8 cellular contexts compared by ENCODE assay signal in genomic region chr11:72751293-72752087, GRCh38. TPM values are rescaled to one million over a fixed set of nuclear protein-coding genes. Genes with fewer than 3 reads are reported as not detected.
DNase-seq lines count a peak whose midpoint lies in the region; ATAC-seq, FAIRE-seq and TF ChIP-seq lines count a peak whose summit lies in the region.

No MANE protein-coding gene starts in this region.

- H3K27ac ChIP-seq in HL-60 (replicated peaks): peak overlapping the region; percentile 58

- H3K4me1 ChIP-seq in adipocyte (ENCODE audit: control insufficient read depth, insufficient read depth, low read length): peaks cover 14% of the 10 kb centered on the region

- peak overlapping the region; percentile 95 for H3K9ac ChIP-seq in adipocyte (ENCODE audit: low read length)

- peaks cover 29% of the 10 kb centered on the region for H3K4me1 Mint-ChIP-seq in type B pancreatic cell (ENCODE audit: unreplicated experiment)

- ATAC-seq in left colon: peak; percentile 2

- H3K27me3 Mint-ChIP-seq in type B pancreatic cell: no peaks in the 10 kb centered on the region

- intact Hi-C loops in left colon (cut with DNase I, micrococcal nuclease): no loop called here
- intact Hi-C loops in posterior vena cava (cut with DNase I): no loop called here

- H3K27me3 ChIP-seq in HL-60 (ENCODE audit: insufficient read depth, poor library complexity, severe bottlenecking) (no peaks in the 10 kb centered on the region), adipocyte (replicated peaks; ENCODE audit: control insufficient read depth, insufficient read depth, low read length) (no peaks in the 10 kb centered on the region)

- no peaks in the 10 kb centered on the region for H3K36me3 ChIP-seq in adipocyte (ENCODE audit: control insufficient read depth, insufficient read depth, low read length, severe bottlenecking)

- no peaks in the 10 kb centered on the region for H3K9me3 Mint-ChIP-seq in type B pancreatic cell

- FAIRE-seq in D721Med (lab: Jason Lieb, UNC): no peak

- H3K9me3 ChIP-seq in adipocyte (ENCODE audit: control insufficient read depth, low read length): no peaks in the 10 kb centered on the region

- H3K4me3 Mint-ChIP-seq in type B pancreatic cell: peak overlapping the region; percentile 88

- no peak for TF ChIP-seq CTCF in HL-60 (IDR thresholded peaks at IDR 0.05; ENCODE audit: insufficient read depth, low read length)
- no peak for TF ChIP-seq CTCF in type B pancreatic cell (conservative IDR thresholded peaks at IDR 0.05)
- no peak for TF ChIP-seq CTCF in D721Med (IDR thresholded peaks at IDR 0.05; ENCODE audit: insufficient read depth, missing control alignments)

- H3K27ac Mint-ChIP-seq in type B pancreatic cell: peak overlapping the region; percentile 98

- H3K4me3 ChIP-seq in HL-60 (replicated peaks; ENCODE audit: insufficient read depth, low read length) (peak overlapping the region; percentile 75), adipocyte (ENCODE audit: low read length) (peak overlapping the region; percentile 95)

- H3K36me3 Mint-ChIP-seq in type B pancreatic cell: peaks cover 16% of the 10 kb centered on the region

- DNase-seq in AG08395 (ENCODE audit: low spot score): peak; percentile 32
- DNase-seq in HL-60 (ENCODE audit: low read depth in 1 of 2, low spot score in 1 of 2): no peak
- DNase-seq in adipocyte (ENCODE audit: low read depth): no peak
- DNase-seq in left colon: no peak
- no peak for DNase-seq in type B pancreatic cell (ENCODE audit: extremely low spot score, unreplicated experiment)
- DNase-seq in NCI-H1092 (lab: John Stamatoyannopoulos, UW): no peak
- no peak for DNase-seq in posterior vena cava (ENCODE audit: low spot score)
- DNase-seq in D721Med (ENCODE audit: insufficient read length, low spot score): no peak

RNA-seq across cellular contexts. Expression of gene ARAP1, which starts 0.7 kb away (rescaled TPM):
- total RNA-seq in left colon: 10 to 100 TPM; 62.5 to 69.1 TPM
- 80.5 and 149 TPM in 2 replicates for total RNA-seq in type B pancreatic cell (ENCODE audit: low replicate concordance)
- total RNA-seq in posterior vena cava: 10 to 100 TPM; 49.9 to 81.9 TPM

RNA-seq across cellular contexts. Expression of gene STARD10, which starts 42.4 kb away (rescaled TPM):
- total RNA-seq in left colon (100 to 1,000 TPM; 417 to 464 TPM), type B pancreatic cell (ENCODE audit: low replicate concordance) (170 and 313 TPM in 2 replicates), posterior vena cava (10 to 100 TPM; 20.4 to 22.1 TPM)
